In genomic region chr14:24092960-24093900, GRCh38 we compare ENCODE assay signal across 8 cellular contexts. TPM values are rescaled to one million over a fixed set of nuclear protein-coding genes. Genes with fewer than 3 reads are reported as not detected.
DNase-seq lines count a peak whose midpoint lies in the region; ATAC-seq and TF ChIP-seq lines count a peak whose summit lies in the region.

No MANE protein-coding gene starts in this region.

- no peak for TF ChIP-seq POLR2A in vagina (IDR thresholded peaks at IDR 0.05)

- H3K9me3 ChIP-seq in mucosa of stomach (ENCODE audit: control insufficient read depth, low read length) (no peaks in the 10 kb centered on the region), vagina (no peaks in the 10 kb centered on the region)

- H3K9me3 Mint-ChIP-seq in stimulated activated naive CD8-positive, alpha-beta T cell treated with anti-CD3 and anti-CD28 coated beads, Interleukin-15, Interleukin-2, amounts not matched to agents 100 ng/mL and 50 ng/mL, for 24 hours, result no peaks in the 10 kb centered on the region
- no peaks in the 10 kb centered on the region for H3K9me3 Mint-ChIP-seq in central memory CD8-positive, alpha-beta T cell

- H3K27ac Mint-ChIP-seq in stimulated activated naive CD8-positive, alpha-beta T cell treated with anti-CD3 and anti-CD28 coated beads, Interleukin-15, Interleukin-2, amounts not matched to agents 100 ng/mL and 50 ng/mL, for 24 hours, result peak overlapping the region; percentile 97
- H3K27ac Mint-ChIP-seq in central memory CD8-positive, alpha-beta T cell (ENCODE audit: low read depth), result peak overlapping the region; percentile 92

- H3K27me3 Mint-ChIP-seq in stimulated activated naive CD8-positive, alpha-beta T cell treated with anti-CD3 and anti-CD28 coated beads, Interleukin-15, Interleukin-2, amounts not matched to agents 100 ng/mL and 50 ng/mL, for 24 hours, result no peaks in the 10 kb centered on the region
- H3K27me3 Mint-ChIP-seq in central memory CD8-positive, alpha-beta T cell, result no peaks in the 10 kb centered on the region

- no peaks in the 10 kb centered on the region for H3K27me3 ChIP-seq in mucosa of stomach (ENCODE audit: control insufficient read depth, insufficient read depth, low read length)
- H3K27me3 ChIP-seq in vagina, result no peaks in the 10 kb centered on the region

- TF ChIP-seq CTCF in vagina (IDR thresholded peaks at IDR 0.05), result no peak

- H3K9ac ChIP-seq in mucosa of stomach (ENCODE audit: low read length), result peak overlapping the region; percentile 92

- peak overlapping the region; percentile 95 for H3K4me3 Mint-ChIP-seq in stimulated activated naive CD8-positive, alpha-beta T cell treated with anti-CD3 and anti-CD28 coated beads, Interleukin-15, Interleukin-2, amounts not matched to agents 100 ng/mL and 50 ng/mL, for 24 hours
- H3K4me3 Mint-ChIP-seq in central memory CD8-positive, alpha-beta T cell, result peak overlapping the region; percentile 94

- H3K4me1 Mint-ChIP-seq in stimulated activated naive CD8-positive, alpha-beta T cell treated with anti-CD3 and anti-CD28 coated beads, Interleukin-15, Interleukin-2, amounts not matched to agents 100 ng/mL and 50 ng/mL, for 24 hours (ENCODE audit: low read depth), result peaks cover 26% of the 10 kb centered on the region
- peaks cover 38% of the 10 kb centered on the region for H3K4me1 Mint-ChIP-seq in central memory CD8-positive, alpha-beta T cell

- H3K36me3 ChIP-seq in mucosa of stomach (ENCODE audit: control insufficient read depth, insufficient read depth, low read length) (peaks cover 2% of the 10 kb centered on the region), vagina (no peaks in the 10 kb centered on the region)

- intact Hi-C loops in vagina (cut with DNase I), result loop anchor here (5.0 kb wide), 1 partner anchor 81 kb away; no protein-coding TSS in a partner anchor

- no peak for ATAC-seq in stimulated activated naive CD8-positive, alpha-beta T cell treated with anti-CD3 and anti-CD28 coated beads, Interleukin-15, Interleukin-2, amounts not matched to agents 100 U/mL and 50 U/mL, for 24 hours
- ATAC-seq in central memory CD8-positive, alpha-beta T cell (replicated peaks; ENCODE audit: extremely low read depth, poor library complexity, severe bottlenecking), result no peak
- ATAC-seq in GM21576 (IDR thresholded peaks at IDR 0.05; ENCODE audit: unreplicated experiment), result no peak

- H3K36me3 Mint-ChIP-seq in stimulated activated naive CD8-positive, alpha-beta T cell treated with anti-CD3 and anti-CD28 coated beads, Interleukin-15, Interleukin-2, amounts not matched to agents 100 ng/mL and 50 ng/mL, for 24 hours (ENCODE audit: low read depth), result peaks cover 23% of the 10 kb centered on the region
- H3K36me3 Mint-ChIP-seq in central memory CD8-positive, alpha-beta T cell (ENCODE audit: insufficient read depth), result peaks cover 9% of the 10 kb centered on the region

- H3K27ac ChIP-seq in vagina, result peak overlapping the region; percentile 93

- DNase-seq in stimulated activated naive CD8-positive, alpha-beta T cell treated with anti-CD3 and anti-CD28 coated beads, Interleukin-15, Interleukin-2, amounts not matched to agents 100 U/mL and 50 U/mL, for 24 hours, result no peak
- DNase-seq in central memory CD8-positive, alpha-beta T cell (ENCODE audit: low spot score in 2 of 2), result no peak
- DNase-seq in vagina (ENCODE audit: extremely low spot score in 2 of 2) (no peak), HUDEP-2 (lab: John Stamatoyannopoulos, UW; ENCODE audit: unreplicated experiment in 76 of 76) (no peak)
- no peak for DNase-seq in stimulated activated CD4-positive, alpha-beta T cell treated with anti-CD3 and anti-CD28 coated beads, Interleukin-4, amount 100 ng/mL, for 24 hours

- no peak overlapping the region for H3K4me3 ChIP-seq in mucosa of stomach (ENCODE audit: low read length)
- H3K4me3 ChIP-seq in vagina, result peak overlapping the region; percentile 95 to 96

- H3K4me1 ChIP-seq in mucosa of stomach (ENCODE audit: control insufficient read depth, insufficient read depth, low read length) (peaks cover 28% of the 10 kb centered on the region), vagina (peaks cover 23% of the 10 kb centered on the region)

RNA-seq across cellular contexts. Expression of gene PCK2, which starts 0.9 kb away (rescaled TPM):
- total RNA-seq in vagina, result 18.7 TPM

RNA-seq across cellular contexts. Expression of gene DCAF11, which starts 21.3 kb away (rescaled TPM):
- total RNA-seq in vagina, result 75.6 TPM

RNA-seq across cellular contexts. Expression of gene NRL, which starts 21.5 kb away (rescaled TPM):
- 1.2 TPM for total RNA-seq in vagina

RNA-seq across cellular contexts. Expression of gene CPNE6, which starts 21.9 kb away (rescaled TPM):
- total RNA-seq in vagina, result not detected

RNA-seq across cellular contexts. Expression of gene FITM1, which starts 37.2 kb away (rescaled TPM):
- not detected for total RNA-seq in vagina
